ENCODE assay signal across 8 cellular contexts in the genomic region with DNA sequence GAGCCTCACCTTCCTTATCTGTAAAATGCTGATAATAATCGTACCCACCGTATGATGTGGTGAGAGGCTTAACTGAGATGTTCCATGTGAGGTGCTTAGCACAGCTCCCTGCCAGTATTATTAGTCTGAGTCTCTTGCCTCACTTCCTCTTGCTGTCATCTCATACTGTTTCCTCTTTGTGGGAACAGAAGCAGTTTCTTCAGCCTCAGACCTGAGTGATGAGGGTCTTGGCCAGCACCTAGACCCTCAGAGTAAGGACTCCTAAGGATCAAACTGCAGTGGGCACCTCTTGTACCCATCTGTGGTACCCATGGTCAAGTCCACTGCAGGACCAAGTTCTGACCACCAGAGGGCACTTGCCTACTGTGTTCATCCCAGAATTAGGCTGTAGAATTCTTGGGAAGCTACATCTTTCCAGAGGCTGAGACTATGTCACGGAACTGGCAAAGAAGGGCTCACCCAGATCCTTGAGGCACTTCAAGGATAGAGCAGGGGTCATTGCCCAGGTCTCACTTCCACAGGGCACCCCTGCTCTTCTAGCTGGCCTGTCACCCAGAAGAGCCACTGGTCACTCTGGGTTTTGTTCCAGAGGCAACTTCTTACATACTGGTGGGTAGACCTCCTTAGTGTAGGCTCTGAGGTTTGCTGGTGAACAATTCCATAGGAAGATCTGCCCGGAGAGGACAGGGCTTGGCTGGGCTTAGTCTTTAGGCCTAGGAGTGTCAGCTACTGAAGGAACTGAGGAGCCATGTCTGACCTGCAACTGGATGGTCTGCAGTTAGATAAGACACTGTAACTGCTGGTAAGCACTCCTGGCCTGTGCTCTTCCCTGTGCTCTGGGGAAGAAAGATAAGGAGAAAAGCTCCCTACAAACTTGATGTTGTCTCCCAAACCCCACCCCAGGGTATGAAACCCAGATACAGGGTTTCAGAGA. TPM values are rescaled to one million over a fixed set of nuclear protein-coding genes. Genes with fewer than 3 reads are reported as not detected.
DNase-seq lines count a peak whose midpoint lies in the region; ATAC-seq lines count a peak whose summit lies in the region.

No MANE protein-coding gene starts in this region.

- H3K9me3 Mint-ChIP-seq in activated naive CD8-positive, alpha-beta T cell treated with anti-CD3 and anti-CD28 coated beads for 36 hours, result no peaks in the 10 kb centered on the region

- no peaks in the 10 kb centered on the region for H3K4me1 Mint-ChIP-seq in activated naive CD8-positive, alpha-beta T cell treated with anti-CD3 and anti-CD28 coated beads for 36 hours

- no peak overlapping the region for H3K4me3 Mint-ChIP-seq in activated naive CD8-positive, alpha-beta T cell treated with anti-CD3 and anti-CD28 coated beads for 36 hours

- H3K27ac Mint-ChIP-seq in activated naive CD8-positive, alpha-beta T cell treated with anti-CD3 and anti-CD28 coated beads for 36 hours, result no peak overlapping the region

- no peaks in the 10 kb centered on the region for H3K27me3 Mint-ChIP-seq in activated naive CD8-positive, alpha-beta T cell treated with anti-CD3 and anti-CD28 coated beads for 36 hours

- H3K4me3 ChIP-seq in Jurkat, Clone E6-1 (ENCODE audit: low read length), result no peak overlapping the region

- ATAC-seq in Right ventricle myocardium superior (ENCODE audit: poor library complexity) (peak; percentile 79), HG03457 (IDR thresholded peaks at IDR 0.05; ENCODE audit: unreplicated experiment) (no peak), HG03342 (IDR thresholded peaks at IDR 0.05; ENCODE audit: unreplicated experiment) (no peak)

- intact Hi-C loops in Right ventricle myocardium superior (cut with DNase I), result loop anchor here (10.0 kb wide), 1 partner anchor 557 kb away; no protein-coding TSS in a partner anchor

- no peaks in the 10 kb centered on the region for H3K36me3 Mint-ChIP-seq in activated naive CD8-positive, alpha-beta T cell treated with anti-CD3 and anti-CD28 coated beads for 36 hours

- DNase-seq in DMS153 (lab: John Stamatoyannopoulos, UW), result peak; percentile 6
- peak; percentile 70 for DNase-seq in Jurkat, Clone E6-1 (ENCODE audit: low read depth, low spot score)
- DNase-seq in SHP77 treated with DMSO at 0.1 percent for 48 hours (lab: John Stamatoyannopoulos, UW), result peak; percentile 18
- DNase-seq in activated naive CD8-positive, alpha-beta T cell treated with anti-CD3 and anti-CD28 coated beads for 36 hours, result peak; percentile 12
- peak; percentile 71 for DNase-seq in Right ventricle myocardium superior
- DNase-seq in pons (ENCODE audit: low spot score), result peak; percentile 63

RNA-seq across cellular contexts. Expression of a gene that starts 20.6 kb away (rescaled TPM):
- polyA plus RNA-seq in Jurkat, Clone E6-1 (2012; ENCODE audit: insufficient read depth, insufficient read length), result not detected
- under 1 TPM in 1 of 2 experiments, not detected in 1; 0.18 TPM for total RNA-seq in activated naive CD8-positive, alpha-beta T cell treated with anti-CD3 and anti-CD28 coated beads for 36 hours
- total RNA-seq in Right ventricle myocardium superior, result 0.38 TPM

RNA-seq across cellular contexts. Expression of a gene that starts 30.7 kb away (rescaled TPM):
- polyA plus RNA-seq in Jurkat, Clone E6-1 (2012; ENCODE audit: insufficient read depth, insufficient read length), result 0.60 TPM
- total RNA-seq in activated naive CD8-positive, alpha-beta T cell treated with anti-CD3 and anti-CD28 coated beads for 36 hours, result 1 to 10 TPM; 4.3 to 4.8 TPM
- total RNA-seq in Right ventricle myocardium superior, result 4.1 TPM

RNA-seq across cellular contexts. Expression of a gene that starts 52.5 kb away (rescaled TPM):
- polyA plus RNA-seq in Jurkat, Clone E6-1 (2012; ENCODE audit: insufficient read depth, insufficient read length), result 42.5 TPM
- 10 to 100 TPM; 14.4 to 16.6 TPM for total RNA-seq in activated naive CD8-positive, alpha-beta T cell treated with anti-CD3 and anti-CD28 coated beads for 36 hours
- total RNA-seq in Right ventricle myocardium superior, result 5.5 TPM

Comparison
In these comparisons a context has a peak if more than half of its experiments do, and no peak if none do; other contexts are left out.
1. DNase-seq: peak in every context shown above with its lines; median percentile 71 in Right ventricle myocardium superior; 70 in Jurkat, Clone E6-1; 63 in pons; 18 in SHP77 treated with DMSO at 0.1 percent for 48 hours; 12 in activated naive CD8-positive, alpha-beta T cell treated with anti-CD3 and anti-CD28 coated beads for 36 hours; 6 in DMS153.